ENCODE assay signal across 25 cellular contexts in the genomic region with DNA sequence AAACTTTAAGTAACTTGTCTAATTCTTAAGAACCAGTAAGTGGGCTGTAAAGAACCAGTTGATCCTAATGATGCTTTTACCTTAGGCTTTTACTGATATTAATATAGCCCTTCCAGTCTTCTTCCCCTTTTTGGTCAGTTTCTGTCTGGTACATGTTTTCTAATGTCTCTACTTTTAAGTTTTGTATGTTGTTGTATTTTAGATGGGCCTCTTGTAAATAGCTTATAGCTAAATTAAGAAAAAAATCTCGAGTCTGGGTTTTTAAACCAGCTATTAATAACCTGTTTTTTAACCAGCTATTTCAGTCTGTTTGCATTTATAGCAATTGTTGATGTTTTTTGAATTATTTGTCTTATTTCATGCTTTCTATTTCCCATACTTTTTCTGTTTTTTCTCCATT.
A peak's percentile ranks its signal among the peaks of the same experiment; 100 is the strongest.
DNase-seq lines count a peak whose midpoint lies in the region; ATAC-seq, FAIRE-seq and TF ChIP-seq lines count a peak whose summit lies in the region.
"Had no signal": no experiment of that assay in that cellular context is flagged by ENCODE, and none has a peak within 500 bp of the region (broad histone marks: within the 10 kb centered on the region; RNA-seq: fewer than 3 reads in every experiment).

No MANE protein-coding gene starts in this region.

- H3K27me3 ChIP-seq in GM23338 (ENCODE audit: insufficient read depth), result no peaks in the 10 kb centered on the region
- H3K27me3 ChIP-seq: dorsolateral prefrontal cortex, gastrocnemius medialis, tibial artery had no signal

- H3K9me2 ChIP-seq in GM23338 (ENCODE audit: insufficient read depth), result no peaks in the 10 kb centered on the region

- FAIRE-seq in GM18507 (lab: Jason Lieb, UNC), result peak; percentile 36

- no peak overlapping the region for H3K4me2 ChIP-seq in GM23338

- no peak for ATAC-seq in activated CD8-positive, alpha-beta T cell treated with anti-CD3 and anti-CD28 coated beads, Interleukin-2, amount 10 ng/mL, durations not matched to agents 7 days and 5 days
- ATAC-seq in natural killer cell treated with Interleukin-12 subunit alpha and Interleukin-12 subunit beta and Interleukin-15 and Interleukin-18, amount 100 ng/mL, for 72 hours, result no peak
- no peak for ATAC-seq in GM23338
- ATAC-seq: activated naive CD4-positive, alpha-beta T cell treated with anti-CD3 and anti-CD28 coated beads, Interleukin-2, amount 50 U/mL, for 72 hours; gastrocnemius medialis; left colon; WTC11 had no signal

- DNase-seq in activated CD4-positive, alpha-beta memory T cell treated with anti-CD3 and anti-CD28 coated beads for 36 hours, result no peak
- no peak for DNase-seq in activated CD4-positive, alpha-beta memory T cell treated with anti-CD3 and anti-CD28 coated beads, Interleukin-2, amount 10 ng/mL, durations not matched to agents 7 days and 5 days
- DNase-seq in GM18507 (ENCODE audit: extremely low spot score, insufficient read length, low read depth) (no peak), amygdala (lab: John Stamatoyannopoulos, UW) (no peak), GM23338 (ENCODE audit: low spot score) (no peak)
- no peak for DNase-seq in activated CD8-positive, alpha-beta T cell treated with anti-CD3 and anti-CD28 coated beads, Interleukin-2, amount 10 ng/mL, durations not matched to agents 7 days and 5 days
- no peak for DNase-seq in natural killer cell treated with Interleukin-12 subunit alpha and Interleukin-12 subunit beta and Interleukin-15 and Interleukin-18, amount 100 ng/mL, for 72 hours (ENCODE audit: low spot score)
- no peak for DNase-seq in stimulated activated naive CD4-positive, alpha-beta T cell (lab: John Stamatoyannopoulos, UW)
- DNase-seq: DMS79 treated with DMSO at 0.1 percent for 48 hours, dorsolateral prefrontal cortex, erythroblast, gastrocnemius medialis, H9, left colon, midbrain, NCI-H1092, NCI-H2081 treated with DMSO at 0.1 percent for 48 hours, NCI-H510A treated with DMSO at 0.1 percent for 48 hours, OCI-M1, SHP77, tibial artery had no signal

- H3K4me3 Mint-ChIP-seq in activated CD4-positive, alpha-beta memory T cell treated with anti-CD3 and anti-CD28 coated beads for 36 hours, result no peak overlapping the region
- H3K4me3 Mint-ChIP-seq in activated CD4-positive, alpha-beta memory T cell treated with anti-CD3 and anti-CD28 coated beads, Interleukin-2, amount 10 ng/mL, durations not matched to agents 7 days and 5 days, result no peak overlapping the region
- no peak overlapping the region for H3K4me3 Mint-ChIP-seq in activated CD8-positive, alpha-beta T cell treated with anti-CD3 and anti-CD28 coated beads, Interleukin-2, amount 10 ng/mL, durations not matched to agents 7 days and 5 days
- peak overlapping the region; percentile 1 for H3K4me3 Mint-ChIP-seq in natural killer cell treated with Interleukin-12 subunit alpha and Interleukin-12 subunit beta and Interleukin-15 and Interleukin-18, amount 100 ng/mL, for 72 hours
- no peak overlapping the region for H3K4me3 Mint-ChIP-seq in GM23338
- H3K4me3 Mint-ChIP-seq: CD14-positive monocyte; H9; T-helper 1 cell treated with Interleukin-12 subunit alpha and Interleukin-12 subunit beta and Interleukin-4 antibody, amounts not matched to agents 30 μg/mL and 1 μg/mL, for 36 hours; WTC11 had no signal

- peaks cover 9% of the 10 kb centered on the region for H3K4me1 ChIP-seq in GM23338 (ENCODE audit: insufficient read depth)
- H3K4me1 ChIP-seq: gastrocnemius medialis, tibial artery had no signal

- TF ChIP-seq CTCF in GM23338 (conservative IDR thresholded peaks at IDR 0.05; ENCODE audit: low read depth in 2 of 2), result no peak

- no peaks in the 10 kb centered on the region; the same call in 1 of the 2 replicates for H4K20me1 ChIP-seq in GM23338 (replicated peaks; ENCODE audit: insufficient read depth)

- H3K4me3 ChIP-seq in GM23338, result no peak overlapping the region
- H3K4me3 ChIP-seq: dorsolateral prefrontal cortex, gastrocnemius medialis, tibial artery had no signal

- H3K27me3 Mint-ChIP-seq in activated CD4-positive, alpha-beta memory T cell treated with anti-CD3 and anti-CD28 coated beads for 36 hours, result no peaks in the 10 kb centered on the region
- H3K27me3 Mint-ChIP-seq in activated CD4-positive, alpha-beta memory T cell treated with anti-CD3 and anti-CD28 coated beads, Interleukin-2, amount 10 ng/mL, durations not matched to agents 7 days and 5 days, result no peaks in the 10 kb centered on the region
- H3K27me3 Mint-ChIP-seq in activated CD8-positive, alpha-beta T cell treated with anti-CD3 and anti-CD28 coated beads, Interleukin-2, amount 10 ng/mL, durations not matched to agents 7 days and 5 days (ENCODE audit: low read depth), result no peaks in the 10 kb centered on the region
- H3K27me3 Mint-ChIP-seq in natural killer cell treated with Interleukin-12 subunit alpha and Interleukin-12 subunit beta and Interleukin-15 and Interleukin-18, amount 100 ng/mL, for 72 hours, result no peaks in the 10 kb centered on the region
- H3K27me3 Mint-ChIP-seq in GM23338 (ENCODE audit: insufficient read depth, low read depth, poor library complexity), result peaks cover 2% of the 10 kb centered on the region

- CTCF ChIA-PET in activated CD4-positive, alpha-beta memory T cell treated with anti-CD3 and anti-CD28 coated beads for 36 hours (lab: Charles Lee), result interaction anchor here (0.9 to 6.2 kb wide), 6 partner anchors 13 to 77 kb away, joined by 3 to 40 read pairs (median 6); no protein-coding TSS in a partner anchor
- CTCF ChIA-PET in activated CD4-positive, alpha-beta memory T cell treated with anti-CD3 and anti-CD28 coated beads, Interleukin-2, amount 10 ng/mL, durations not matched to agents 7 days and 5 days (lab: Charles Lee), result interaction anchor here (1.3 to 1.9 kb wide), 3 partner anchors 15 to 19 kb away, joined by 3 to 11 read pairs (median 6); no protein-coding TSS in a partner anchor
- CTCF ChIA-PET in activated CD8-positive, alpha-beta T cell treated with anti-CD3 and anti-CD28 coated beads, Interleukin-2, amount 10 ng/mL, durations not matched to agents 7 days and 5 days (lab: Charles Lee), result interaction anchor here (0.9 to 5.6 kb wide), 7 partner anchors 12 to 80 kb away, joined by 3 to 57 read pairs (median 4); no protein-coding TSS in a partner anchor

- peak overlapping the region; percentile 49 for H3K27ac Mint-ChIP-seq in activated CD4-positive, alpha-beta memory T cell treated with anti-CD3 and anti-CD28 coated beads for 36 hours
- H3K27ac Mint-ChIP-seq in activated CD4-positive, alpha-beta memory T cell treated with anti-CD3 and anti-CD28 coated beads, Interleukin-2, amount 10 ng/mL, durations not matched to agents 7 days and 5 days, result no peak overlapping the region
- peak overlapping the region; percentile 22 for H3K27ac Mint-ChIP-seq in activated CD8-positive, alpha-beta T cell treated with anti-CD3 and anti-CD28 coated beads, Interleukin-2, amount 10 ng/mL, durations not matched to agents 7 days and 5 days
- peak overlapping the region; percentile 76 to 86 for H3K27ac Mint-ChIP-seq in natural killer cell treated with Interleukin-12 subunit alpha and Interleukin-12 subunit beta and Interleukin-15 and Interleukin-18, amount 100 ng/mL, for 72 hours
- H3K27ac Mint-ChIP-seq in GM23338, result no peak overlapping the region
- H3K27ac Mint-ChIP-seq: H9; T-helper 1 cell treated with Interleukin-12 subunit alpha and Interleukin-12 subunit beta and Interleukin-4 antibody, amounts not matched to agents 30 μg/mL and 1 μg/mL, for 36 hours; WTC11 had no signal

- peaks cover 19% of the 10 kb centered on the region for H3K36me3 Mint-ChIP-seq in activated CD4-positive, alpha-beta memory T cell treated with anti-CD3 and anti-CD28 coated beads for 36 hours
- H3K36me3 Mint-ChIP-seq in activated CD4-positive, alpha-beta memory T cell treated with anti-CD3 and anti-CD28 coated beads, Interleukin-2, amount 10 ng/mL, durations not matched to agents 7 days and 5 days (ENCODE audit: low read depth), result peaks cover 40% of the 10 kb centered on the region
- peaks cover 63% of the 10 kb centered on the region for H3K36me3 Mint-ChIP-seq in activated CD8-positive, alpha-beta T cell treated with anti-CD3 and anti-CD28 coated beads, Interleukin-2, amount 10 ng/mL, durations not matched to agents 7 days and 5 days (ENCODE audit: low read depth)
- H3K36me3 Mint-ChIP-seq in natural killer cell treated with Interleukin-12 subunit alpha and Interleukin-12 subunit beta and Interleukin-15 and Interleukin-18, amount 100 ng/mL, for 72 hours, result peaks cover 22% of the 10 kb centered on the region
- peaks cover 17% of the 10 kb centered on the region for H3K36me3 Mint-ChIP-seq in GM23338 (ENCODE audit: low read depth)

- peaks cover 98% of the 10 kb centered on the region for H3K79me2 ChIP-seq in GM23338 (replicated peaks; ENCODE audit: insufficient read depth)

- no peaks in the 10 kb centered on the region for H3K36me3 ChIP-seq in GM23338 (ENCODE audit: insufficient read depth)
- H3K36me3 ChIP-seq: gastrocnemius medialis, tibial artery had no signal

- H2AFZ ChIP-seq in GM23338, result no peak overlapping the region

- H3K4me1 Mint-ChIP-seq in activated CD4-positive, alpha-beta memory T cell treated with anti-CD3 and anti-CD28 coated beads for 36 hours (ENCODE audit: low read depth), result peaks cover 66% of the 10 kb centered on the region
- H3K4me1 Mint-ChIP-seq in activated CD4-positive, alpha-beta memory T cell treated with anti-CD3 and anti-CD28 coated beads, Interleukin-2, amount 10 ng/mL, durations not matched to agents 7 days and 5 days, result peaks cover 41% of the 10 kb centered on the region
- peaks cover 80% of the 10 kb centered on the region for H3K4me1 Mint-ChIP-seq in activated CD8-positive, alpha-beta T cell treated with anti-CD3 and anti-CD28 coated beads, Interleukin-2, amount 10 ng/mL, durations not matched to agents 7 days and 5 days (ENCODE audit: low read depth)
- peaks cover 54 to 75% of the 10 kb centered on the region in 2 donors for H3K4me1 Mint-ChIP-seq in natural killer cell treated with Interleukin-12 subunit alpha and Interleukin-12 subunit beta and Interleukin-15 and Interleukin-18, amount 100 ng/mL, for 72 hours (ENCODE audit: low read depth in 2 of 2)
- peaks cover 16% of the 10 kb centered on the region for H3K4me1 Mint-ChIP-seq in GM23338

- H3K9me3 Mint-ChIP-seq in activated CD4-positive, alpha-beta memory T cell treated with anti-CD3 and anti-CD28 coated beads for 36 hours, result peaks cover 21% of the 10 kb centered on the region
- peaks cover 16% of the 10 kb centered on the region for H3K9me3 Mint-ChIP-seq in activated CD4-positive, alpha-beta memory T cell treated with anti-CD3 and anti-CD28 coated beads, Interleukin-2, amount 10 ng/mL, durations not matched to agents 7 days and 5 days
- H3K9me3 Mint-ChIP-seq in activated CD8-positive, alpha-beta T cell treated with anti-CD3 and anti-CD28 coated beads, Interleukin-2, amount 10 ng/mL, durations not matched to agents 7 days and 5 days (ENCODE audit: insufficient read depth), result peaks cover 13% of the 10 kb centered on the region
- peaks cover 5% of the 10 kb centered on the region for H3K9me3 Mint-ChIP-seq in natural killer cell treated with Interleukin-12 subunit alpha and Interleukin-12 subunit beta and Interleukin-15 and Interleukin-18, amount 100 ng/mL, for 72 hours
- H3K9me3 Mint-ChIP-seq in GM23338, result peaks cover 16% of the 10 kb centered on the region

- no peak overlapping the region for H3K27ac ChIP-seq in GM23338 (ENCODE audit: low read depth)
- H3K27ac ChIP-seq: gastrocnemius medialis, tibial artery had no signal

- H3F3A ChIP-seq in GM23338 (replicated peaks; ENCODE audit: low read depth), result no peaks in the 10 kb centered on the region

- POLR2A ChIA-PET in activated CD4-positive, alpha-beta memory T cell treated with anti-CD3 and anti-CD28 coated beads for 36 hours (lab: Charles Lee), result interaction anchor here (0.7 to 1.2 kb wide), 2 partner anchors 12 to 15 kb away, joined by 3 to 4 read pairs; no protein-coding TSS in a partner anchor
- POLR2A ChIA-PET in activated CD4-positive, alpha-beta memory T cell treated with anti-CD3 and anti-CD28 coated beads, Interleukin-2, amount 10 ng/mL, durations not matched to agents 7 days and 5 days (lab: Charles Lee), result interaction anchor here (0.7 to 2.4 kb wide), 6 partner anchors 11 to 87 kb away, joined by 3 to 11 read pairs (median 4); no protein-coding TSS in a partner anchor
- POLR2A ChIA-PET in activated CD8-positive, alpha-beta T cell treated with anti-CD3 and anti-CD28 coated beads, Interleukin-2, amount 10 ng/mL, durations not matched to agents 7 days and 5 days (lab: Charles Lee), result interaction anchor here (0.5 to 9.4 kb wide), 4 partner anchors 8 to 19 kb away, joined by 3 to 190 read pairs (median 6); no protein-coding TSS in a partner anchor

- intact Hi-C loops in activated CD4-positive, alpha-beta memory T cell treated with anti-CD3 and anti-CD28 coated beads for 36 hours (cut with micrococcal nuclease), result no loop called here

Comparison
In these comparisons a context has a peak if more than half of its experiments do, and no peak if none do; other contexts are left out.
1. H3K27ac Mint-ChIP-seq: peak in activated CD4-positive, alpha-beta memory T cell treated with anti-CD3 and anti-CD28 coated beads for 36 hours (single experiment), activated CD8-positive, alpha-beta T cell treated with anti-CD3 and anti-CD28 coated beads, Interleukin-2, amount 10 ng/mL, durations not matched to agents 7 days and 5 days (single experiment) and natural killer cell treated with Interleukin-12 subunit alpha and Interleukin-12 subunit beta and Interleukin-15 and Interleukin-18, amount 100 ng/mL, for 72 hours (2 of 2); none in activated CD4-positive, alpha-beta memory T cell treated with anti-CD3 and anti-CD28 coated beads, Interleukin-2, amount 10 ng/mL, durations not matched to agents 7 days and 5 days (single experiment) and GM23338 (single experiment).